Comparison of ENCODE assay signal across 12 cellular contexts in the genomic region with DNA sequence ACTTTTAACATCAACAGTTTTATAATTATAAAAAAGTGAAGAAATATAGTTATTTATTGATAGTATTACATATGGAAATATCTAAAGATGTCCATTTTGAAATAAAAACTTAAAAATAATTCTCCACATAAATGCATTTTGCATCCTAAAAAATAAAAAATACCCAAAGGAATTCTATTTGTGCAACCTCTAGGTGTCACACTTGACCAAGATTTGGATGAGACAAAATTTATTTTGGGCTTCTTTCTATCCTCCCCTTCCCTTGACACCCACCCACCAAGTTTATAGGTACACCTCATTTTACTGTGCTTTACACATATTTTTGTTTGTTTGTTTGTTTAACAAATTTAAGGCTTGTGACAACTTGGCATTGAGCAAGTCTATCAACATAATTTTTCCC. TPM values are rescaled to one million over a fixed set of nuclear protein-coding genes. Genes with fewer than 3 reads are reported as not detected.
DNase-seq lines count a peak whose midpoint lies in the region; ATAC-seq and TF ChIP-seq lines count a peak whose summit lies in the region.
"Had no signal": no experiment of that assay in that cellular context is flagged by ENCODE, and none has a peak within 500 bp of the region (broad histone marks: within the 10 kb centered on the region; RNA-seq: fewer than 3 reads in every experiment).

No MANE protein-coding gene starts in this region.

- H3K36me3 ChIP-seq in adrenal gland (replicated peaks in 1 of 2) = no peaks in the 10 kb centered on the region
- H3K36me3 ChIP-seq: esophagus squamous epithelium, neutrophil had no signal

- H3K27ac ChIP-seq in adrenal gland = no peak overlapping the region
- H3K27ac ChIP-seq: esophagus squamous epithelium, neutrophil had no signal

- H3K9me3 Mint-ChIP-seq in nephron progenitor cell = peaks cover 5% of the 10 kb centered on the region
- no peaks in the 10 kb centered on the region for H3K9me3 Mint-ChIP-seq in stimulated activated naive CD8-positive, alpha-beta T cell treated with anti-CD3 and anti-CD28 coated beads, Interleukin-15, amount 100 ng/mL, for 72 hours
- H3K9me3 Mint-ChIP-seq: activated T-cell treated with anti-CD3 and anti-CD28 coated beads, Interleukin-2, amount 50 U/mL, for 4 hours had no signal

- no peaks in the 10 kb centered on the region for H3K9me3 ChIP-seq in adrenal gland (replicated peaks in 1 of 3)
- H3K9me3 ChIP-seq: esophagus squamous epithelium, neutrophil had no signal

- H3K4me1 Mint-ChIP-seq in nephron progenitor cell = peaks cover 32% of the 10 kb centered on the region
- peaks cover 15% of the 10 kb centered on the region for H3K4me1 Mint-ChIP-seq in stimulated activated naive CD8-positive, alpha-beta T cell treated with anti-CD3 and anti-CD28 coated beads, Interleukin-15, amount 100 ng/mL, for 72 hours

- TF ChIP-seq CTCF in AG09319 (IDR thresholded peaks at IDR 0.05; ENCODE audit: low read depth, low read length) (peak; percentile 22), adrenal gland (IDR thresholded peaks at IDR 0.05) (peak in 5 of 6 experiments; percentile 21 to 48 (median 39)), nephron progenitor cell (IDR thresholded peaks at IDR 0.05) (no peak)

- TF ChIP-seq POLR2A in adrenal gland (IDR thresholded peaks at IDR 0.05) = no peak

- no peaks in the 10 kb centered on the region for H3K27me3 ChIP-seq in adrenal gland

- H3K4me3 ChIP-seq in adrenal gland = no peak overlapping the region
- H3K4me3 ChIP-seq: esophagus squamous epithelium had no signal

- ATAC-seq in stimulated activated naive CD8-positive, alpha-beta T cell treated with anti-CD3 and anti-CD28 coated beads, Interleukin-15, amount 100 ng/mL, for 72 hours = no peak
- ATAC-seq: activated T-cell treated with anti-CD3 and anti-CD28 coated beads, Interleukin-2, amount 50 U/mL, for 4 hours had no signal

- DNase-seq in AG09319 (ENCODE audit: extremely low read depth, low read depth) (no peak), LoVo (ENCODE audit: low spot score) (peak; percentile 30), adrenal gland (no peak), kidney tubule cell (ENCODE audit: low spot score) (peak; percentile 9), nephron progenitor cell (no peak), NCI-H1930 (lab: John Stamatoyannopoulos, UW) (no peak), SIG-M5 (lab: John Stamatoyannopoulos, UW) (no peak)
- DNase-seq in stimulated activated naive CD8-positive, alpha-beta T cell treated with anti-CD3 and anti-CD28 coated beads, Interleukin-15, amount 100 ng/mL, for 72 hours = no peak
- DNase-seq: activated T-cell treated with anti-CD3 and anti-CD28 coated beads, Interleukin-2, amount 50 U/mL, for 4 hours; esophagus squamous epithelium; GDM1 had no signal

- H3K36me3 Mint-ChIP-seq in nephron progenitor cell (ENCODE audit: low read depth) = no peaks in the 10 kb centered on the region

- intact Hi-C loops in adrenal gland (cut with DNase I) = no loop called here

- no peak overlapping the region for H3K27ac Mint-ChIP-seq in nephron progenitor cell
- H3K27ac Mint-ChIP-seq in stimulated activated naive CD8-positive, alpha-beta T cell treated with anti-CD3 and anti-CD28 coated beads, Interleukin-15, amount 100 ng/mL, for 72 hours = no peak overlapping the region

- H3K4me1 ChIP-seq in adrenal gland (replicated peaks in 1 of 2) = no peaks in the 10 kb centered on the region

- H3K4me3 Mint-ChIP-seq in nephron progenitor cell = no peak overlapping the region
- H3K4me3 Mint-ChIP-seq in stimulated activated naive CD8-positive, alpha-beta T cell treated with anti-CD3 and anti-CD28 coated beads, Interleukin-15, amount 100 ng/mL, for 72 hours = no peak overlapping the region
- H3K4me3 Mint-ChIP-seq: activated T-cell treated with anti-CD3 and anti-CD28 coated beads, Interleukin-2, amount 50 U/mL, for 4 hours had no signal

- H3K27me3 Mint-ChIP-seq in nephron progenitor cell (ENCODE audit: low read depth, poor library complexity) = peaks cover 16% of the 10 kb centered on the region
- peaks cover 37% of the 10 kb centered on the region for H3K27me3 Mint-ChIP-seq in stimulated activated naive CD8-positive, alpha-beta T cell treated with anti-CD3 and anti-CD28 coated beads, Interleukin-15, amount 100 ng/mL, for 72 hours

RNA-seq across cellular contexts. Expression of a gene that starts 3.3 kb away (rescaled TPM):
- total RNA-seq in adrenal gland = 1 to 10 TPM; 1.7 to 6.8 (median 5.8) TPM
- 1 to 10 TPM in 1 of 3 donors, under 1 TPM in 2; 0.74 to 1.2 (median 0.97) TPM for polyA plus RNA-seq in adrenal gland
- total RNA-seq: activated T-cell treated with anti-CD3 and anti-CD28 coated beads, Interleukin-2, amount 50 U/mL, for 4 hours had no signal

Comparison
In these comparisons a context has a peak if more than half of its experiments do, and no peak if none do; other contexts are left out.
1. DNase-seq: peak in LoVo (single experiment) and kidney tubule cell (single experiment); none in AG09319 (single experiment), adrenal gland (0 of 7), nephron progenitor cell (single experiment), NCI-H1930 (0 of 2), SIG-M5 (single experiment) and stimulated activated naive CD8-positive, alpha-beta T cell treated with anti-CD3 and anti-CD28 coated beads, Interleukin-15, amount 100 ng/mL, for 72 hours (0 of 2).